ENCODE assay signal across 2 cellular contexts in the genomic region with DNA sequence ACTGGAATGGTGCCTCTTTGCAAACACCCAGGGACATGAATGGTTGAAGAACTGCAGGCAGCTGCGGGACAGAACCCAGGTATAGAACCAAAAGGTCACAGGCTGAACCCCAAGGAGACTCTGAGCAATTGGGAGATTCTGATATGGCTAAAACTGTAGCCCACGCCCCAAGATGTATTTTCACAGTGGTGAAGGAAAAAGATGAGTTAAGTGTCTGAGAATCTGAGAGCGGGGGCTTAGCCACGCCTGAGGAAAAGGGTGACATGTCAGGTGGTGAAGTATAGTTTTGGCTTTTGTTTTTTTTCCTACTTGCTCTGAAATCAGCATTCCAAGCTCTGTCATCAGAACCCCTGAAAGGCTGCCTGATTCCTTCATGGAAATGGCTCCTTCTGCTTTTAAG.
TF ChIP-seq lines count a peak whose summit lies in the region.

No MANE protein-coding gene starts in this region.

TF ChIP-seq in GM23338, 12 proteins besides CTCF, POLR2A, EP300 and RAD21 (continues in another document):
- TF ChIP-seq STAT1 (IDR thresholded peaks at IDR 0.05; ENCODE audit: unreplicated experiment) (no peak), EZH2 (IDR thresholded peaks at IDR 0.05; ENCODE audit: low read depth, unreplicated experiment) (no peak), EZH2phosphoT487 (IDR thresholded peaks at IDR 0.05; ENCODE audit: unreplicated experiment) (no peak), ZNF331 (CRISPR knock-in tag; IDR thresholded peaks at IDR 0.05; ENCODE audit: low read depth) (no peak), ZNF114 (CRISPR knock-in tag; IDR thresholded peaks at IDR 0.05) (no peak), POLR2AphosphoS5 (IDR thresholded peaks at IDR 0.05; ENCODE audit: low read depth) (no peak), CREB1 (CRISPR knock-in tag; IDR thresholded peaks at IDR 0.05; ENCODE audit: low read depth) (no peak)
- TF ChIP-seq, protein P1, sequence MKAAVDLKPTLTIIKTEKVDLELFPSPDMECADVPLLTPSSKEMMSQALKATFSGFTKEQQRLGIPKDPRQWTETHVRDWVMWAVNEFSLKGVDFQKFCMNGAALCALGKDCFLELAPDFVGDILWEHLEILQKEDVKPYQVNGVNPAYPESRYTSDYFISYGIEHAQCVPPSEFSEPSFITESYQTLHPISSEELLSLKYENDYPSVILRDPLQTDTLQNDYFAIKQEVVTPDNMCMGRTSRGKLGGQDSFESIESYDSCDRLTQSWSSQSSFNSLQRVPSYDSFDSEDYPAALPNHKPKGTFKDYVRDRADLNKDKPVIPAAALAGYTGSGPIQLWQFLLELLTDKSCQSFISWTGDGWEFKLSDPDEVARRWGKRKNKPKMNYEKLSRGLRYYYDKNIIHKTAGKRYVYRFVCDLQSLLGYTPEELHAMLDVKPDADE (IDR thresholded peaks at IDR 0.05): no peak
- TF ChIP-seq, protein P2, sequence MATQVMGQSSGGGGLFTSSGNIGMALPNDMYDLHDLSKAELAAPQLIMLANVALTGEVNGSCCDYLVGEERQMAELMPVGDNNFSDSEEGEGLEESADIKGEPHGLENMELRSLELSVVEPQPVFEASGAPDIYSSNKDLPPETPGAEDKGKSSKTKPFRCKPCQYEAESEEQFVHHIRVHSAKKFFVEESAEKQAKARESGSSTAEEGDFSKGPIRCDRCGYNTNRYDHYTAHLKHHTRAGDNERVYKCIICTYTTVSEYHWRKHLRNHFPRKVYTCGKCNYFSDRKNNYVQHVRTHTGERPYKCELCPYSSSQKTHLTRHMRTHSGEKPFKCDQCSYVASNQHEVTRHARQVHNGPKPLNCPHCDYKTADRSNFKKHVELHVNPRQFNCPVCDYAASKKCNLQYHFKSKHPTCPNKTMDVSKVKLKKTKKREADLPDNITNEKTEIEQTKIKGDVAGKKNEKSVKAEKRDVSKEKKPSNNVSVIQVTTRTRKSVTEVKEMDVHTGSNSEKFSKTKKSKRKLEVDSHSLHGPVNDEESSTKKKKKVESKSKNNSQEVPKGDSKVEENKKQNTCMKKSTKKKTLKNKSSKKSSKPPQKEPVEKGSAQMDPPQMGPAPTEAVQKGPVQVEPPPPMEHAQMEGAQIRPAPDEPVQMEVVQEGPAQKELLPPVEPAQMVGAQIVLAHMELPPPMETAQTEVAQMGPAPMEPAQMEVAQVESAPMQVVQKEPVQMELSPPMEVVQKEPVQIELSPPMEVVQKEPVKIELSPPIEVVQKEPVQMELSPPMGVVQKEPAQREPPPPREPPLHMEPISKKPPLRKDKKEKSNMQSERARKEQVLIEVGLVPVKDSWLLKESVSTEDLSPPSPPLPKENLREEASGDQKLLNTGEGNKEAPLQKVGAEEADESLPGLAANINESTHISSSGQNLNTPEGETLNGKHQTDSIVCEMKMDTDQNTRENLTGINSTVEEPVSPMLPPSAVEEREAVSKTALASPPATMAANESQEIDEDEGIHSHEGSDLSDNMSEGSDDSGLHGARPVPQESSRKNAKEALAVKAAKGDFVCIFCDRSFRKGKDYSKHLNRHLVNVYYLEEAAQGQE (IDR thresholded peaks at IDR 0.05; ENCODE audit: unreplicated experiment): no peak
- TF ChIP-seq, protein P3, sequence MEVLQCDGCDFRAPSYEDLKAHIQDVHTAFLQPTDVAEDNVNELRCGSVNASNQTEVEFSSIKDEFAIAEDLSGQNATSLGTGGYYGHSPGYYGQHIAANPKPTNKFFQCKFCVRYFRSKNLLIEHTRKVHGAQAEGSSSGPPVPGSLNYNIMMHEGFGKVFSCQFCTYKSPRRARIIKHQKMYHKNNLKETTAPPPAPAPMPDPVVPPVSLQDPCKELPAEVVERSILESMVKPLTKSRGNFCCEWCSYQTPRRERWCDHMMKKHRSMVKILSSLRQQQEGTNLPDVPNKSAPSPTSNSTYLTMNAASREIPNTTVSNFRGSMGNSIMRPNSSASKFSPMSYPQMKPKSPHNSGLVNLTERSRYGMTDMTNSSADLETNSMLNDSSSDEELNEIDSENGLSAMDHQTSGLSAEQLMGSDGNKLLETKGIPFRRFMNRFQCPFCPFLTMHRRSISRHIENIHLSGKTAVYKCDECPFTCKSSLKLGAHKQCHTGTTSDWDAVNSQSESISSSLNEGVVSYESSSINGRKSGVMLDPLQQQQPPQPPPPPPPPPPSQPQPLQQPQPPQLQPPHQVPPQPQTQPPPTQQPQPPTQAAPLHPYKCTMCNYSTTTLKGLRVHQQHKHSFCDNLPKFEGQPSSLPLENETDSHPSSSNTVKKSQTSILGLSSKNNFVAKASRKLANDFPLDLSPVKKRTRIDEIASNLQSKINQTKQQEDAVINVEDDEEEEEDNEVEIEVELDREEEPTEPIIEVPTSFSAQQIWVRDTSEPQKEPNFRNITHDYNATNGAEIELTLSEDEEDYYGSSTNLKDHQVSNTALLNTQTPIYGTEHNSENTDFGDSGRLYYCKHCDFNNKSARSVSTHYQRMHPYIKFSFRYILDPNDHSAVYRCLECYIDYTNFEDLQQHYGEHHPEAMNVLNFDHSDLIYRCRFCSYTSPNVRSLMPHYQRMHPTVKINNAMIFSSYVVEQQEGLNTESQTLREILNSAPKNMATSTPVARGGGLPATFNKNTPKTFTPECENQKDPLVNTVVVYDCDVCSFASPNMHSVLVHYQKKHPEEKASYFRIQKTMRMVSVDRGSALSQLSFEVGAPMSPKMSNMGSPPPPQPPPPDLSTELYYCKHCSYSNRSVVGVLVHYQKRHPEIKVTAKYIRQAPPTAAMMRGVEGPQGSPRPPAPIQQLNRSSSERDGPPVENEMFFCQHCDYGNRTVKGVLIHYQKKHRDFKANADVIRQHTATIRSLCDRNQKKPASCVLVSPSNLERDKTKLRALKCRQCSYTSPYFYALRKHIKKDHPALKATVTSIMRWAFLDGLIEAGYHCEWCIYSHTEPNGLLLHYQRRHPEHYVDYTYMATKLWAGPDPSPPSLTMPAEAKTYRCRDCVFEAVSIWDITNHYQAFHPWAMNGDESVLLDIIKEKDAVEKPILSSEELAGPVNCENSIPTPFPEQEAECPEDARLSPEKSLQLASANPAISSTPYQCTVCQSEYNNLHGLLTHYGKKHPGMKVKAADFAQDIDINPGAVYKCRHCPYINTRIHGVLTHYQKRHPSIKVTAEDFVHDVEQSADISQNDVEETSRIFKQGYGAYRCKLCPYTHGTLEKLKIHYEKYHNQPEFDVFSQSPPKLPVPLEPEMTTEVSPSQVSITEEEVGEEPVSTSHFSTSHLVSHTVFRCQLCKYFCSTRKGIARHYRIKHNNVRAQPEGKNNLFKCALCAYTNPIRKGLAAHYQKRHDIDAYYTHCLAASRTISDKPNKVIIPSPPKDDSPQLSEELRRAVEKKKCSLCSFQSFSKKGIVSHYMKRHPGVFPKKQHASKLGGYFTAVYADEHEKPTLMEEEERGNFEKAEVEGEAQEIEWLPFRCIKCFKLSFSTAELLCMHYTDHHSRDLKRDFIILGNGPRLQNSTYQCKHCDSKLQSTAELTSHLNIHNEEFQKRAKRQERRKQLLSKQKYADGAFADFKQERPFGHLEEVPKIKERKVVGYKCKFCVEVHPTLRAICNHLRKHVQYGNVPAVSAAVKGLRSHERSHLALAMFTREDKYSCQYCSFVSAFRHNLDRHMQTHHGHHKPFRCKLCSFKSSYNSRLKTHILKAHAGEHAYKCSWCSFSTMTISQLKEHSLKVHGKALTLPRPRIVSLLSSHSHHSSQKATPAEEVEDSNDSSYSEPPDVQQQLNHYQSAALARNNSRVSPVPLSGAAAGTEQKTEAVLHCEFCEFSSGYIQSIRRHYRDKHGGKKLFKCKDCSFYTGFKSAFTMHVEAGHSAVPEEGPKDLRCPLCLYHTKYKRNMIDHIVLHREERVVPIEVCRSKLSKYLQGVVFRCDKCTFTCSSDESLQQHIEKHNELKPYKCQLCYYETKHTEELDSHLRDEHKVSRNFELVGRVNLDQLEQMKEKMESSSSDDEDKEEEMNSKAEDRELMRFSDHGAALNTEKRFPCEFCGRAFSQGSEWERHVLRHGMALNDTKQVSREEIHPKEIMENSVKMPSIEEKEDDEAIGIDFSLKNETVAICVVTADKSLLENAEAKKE (CRISPR knock-in tag; IDR thresholded peaks at IDR 0.05): no peak

TF ChIP-seq in K562, 482 proteins besides CTCF, POLR2A, EP300 and RAD21 (continues in another document):
- TF ChIP-seq, protein P4, sequence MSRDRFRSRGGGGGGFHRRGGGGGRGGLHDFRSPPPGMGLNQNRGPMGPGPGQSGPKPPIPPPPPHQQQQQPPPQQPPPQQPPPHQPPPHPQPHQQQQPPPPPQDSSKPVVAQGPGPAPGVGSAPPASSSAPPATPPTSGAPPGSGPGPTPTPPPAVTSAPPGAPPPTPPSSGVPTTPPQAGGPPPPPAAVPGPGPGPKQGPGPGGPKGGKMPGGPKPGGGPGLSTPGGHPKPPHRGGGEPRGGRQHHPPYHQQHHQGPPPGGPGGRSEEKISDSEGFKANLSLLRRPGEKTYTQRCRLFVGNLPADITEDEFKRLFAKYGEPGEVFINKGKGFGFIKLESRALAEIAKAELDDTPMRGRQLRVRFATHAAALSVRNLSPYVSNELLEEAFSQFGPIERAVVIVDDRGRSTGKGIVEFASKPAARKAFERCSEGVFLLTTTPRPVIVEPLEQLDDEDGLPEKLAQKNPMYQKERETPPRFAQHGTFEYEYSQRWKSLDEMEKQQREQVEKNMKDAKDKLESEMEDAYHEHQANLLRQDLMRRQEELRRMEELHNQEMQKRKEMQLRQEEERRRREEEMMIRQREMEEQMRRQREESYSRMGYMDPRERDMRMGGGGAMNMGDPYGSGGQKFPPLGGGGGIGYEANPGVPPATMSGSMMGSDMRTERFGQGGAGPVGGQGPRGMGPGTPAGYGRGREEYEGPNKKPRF (IDR thresholded peaks at IDR 0.05; ENCODE audit: low read depth, low read length): no peak
- TF ChIP-seq FOS (IDR thresholded peaks at IDR 0.05; ENCODE audit: extremely low read depth, insufficient read length) (no peak), MCM2 (IDR thresholded peaks at IDR 0.05; ENCODE audit: low read depth) (no peak), HDAC8 (tag; IDR thresholded peaks at IDR 0.05) (no peak), ERF (CRISPR knock-in tag; IDR thresholded peaks at IDR 0.05) (no peak), ZNF830 (CRISPR knock-in tag; IDR thresholded peaks at IDR 0.05) (no peak), PPARD (CRISPR knock-in tag; IDR thresholded peaks at IDR 0.05) (no peak), ZKSCAN8 (CRISPR knock-in tag; IDR thresholded peaks at IDR 0.05) (no peak), STAT5B (CRISPR knock-in tag; IDR thresholded peaks at IDR 0.05) (no peak), ZNF699 (CRISPR knock-in tag; IDR thresholded peaks at IDR 0.05; ENCODE audit: insufficient replicate concordance) (no peak), PHTF2 (CRISPR knock-in tag; IDR thresholded peaks at IDR 0.05) (no peak), MAZ (CRISPR knock-in tag; conservative IDR thresholded peaks at IDR 0.05 in 1 of 2, IDR thresholded peaks at IDR 0.05 in 1 of 2) (no peak), SNRNP70 (optimal IDR thresholded peaks at IDR 0.05; ENCODE audit: low read depth, low read length) (no peak)
- TF ChIP-seq, protein P5, sequence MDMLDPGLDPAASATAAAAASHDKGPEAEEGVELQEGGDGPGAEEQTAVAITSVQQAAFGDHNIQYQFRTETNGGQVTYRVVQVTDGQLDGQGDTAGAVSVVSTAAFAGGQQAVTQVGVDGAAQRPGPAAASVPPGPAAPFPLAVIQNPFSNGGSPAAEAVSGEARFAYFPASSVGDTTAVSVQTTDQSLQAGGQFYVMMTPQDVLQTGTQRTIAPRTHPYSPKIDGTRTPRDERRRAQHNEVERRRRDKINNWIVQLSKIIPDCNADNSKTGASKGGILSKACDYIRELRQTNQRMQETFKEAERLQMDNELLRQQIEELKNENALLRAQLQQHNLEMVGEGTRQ (CRISPR knock-in tag; IDR thresholded peaks at IDR 0.05): no peak
- TF ChIP-seq, protein P6, sequence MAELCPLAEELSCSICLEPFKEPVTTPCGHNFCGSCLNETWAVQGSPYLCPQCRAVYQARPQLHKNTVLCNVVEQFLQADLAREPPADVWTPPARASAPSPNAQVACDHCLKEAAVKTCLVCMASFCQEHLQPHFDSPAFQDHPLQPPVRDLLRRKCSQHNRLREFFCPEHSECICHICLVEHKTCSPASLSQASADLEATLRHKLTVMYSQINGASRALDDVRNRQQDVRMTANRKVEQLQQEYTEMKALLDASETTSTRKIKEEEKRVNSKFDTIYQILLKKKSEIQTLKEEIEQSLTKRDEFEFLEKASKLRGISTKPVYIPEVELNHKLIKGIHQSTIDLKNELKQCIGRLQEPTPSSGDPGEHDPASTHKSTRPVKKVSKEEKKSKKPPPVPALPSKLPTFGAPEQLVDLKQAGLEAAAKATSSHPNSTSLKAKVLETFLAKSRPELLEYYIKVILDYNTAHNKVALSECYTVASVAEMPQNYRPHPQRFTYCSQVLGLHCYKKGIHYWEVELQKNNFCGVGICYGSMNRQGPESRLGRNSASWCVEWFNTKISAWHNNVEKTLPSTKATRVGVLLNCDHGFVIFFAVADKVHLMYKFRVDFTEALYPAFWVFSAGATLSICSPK (IDR thresholded peaks at IDR 0.05; ENCODE audit: borderline replicate concordance): no peak
- TF ChIP-seq, protein P7, sequence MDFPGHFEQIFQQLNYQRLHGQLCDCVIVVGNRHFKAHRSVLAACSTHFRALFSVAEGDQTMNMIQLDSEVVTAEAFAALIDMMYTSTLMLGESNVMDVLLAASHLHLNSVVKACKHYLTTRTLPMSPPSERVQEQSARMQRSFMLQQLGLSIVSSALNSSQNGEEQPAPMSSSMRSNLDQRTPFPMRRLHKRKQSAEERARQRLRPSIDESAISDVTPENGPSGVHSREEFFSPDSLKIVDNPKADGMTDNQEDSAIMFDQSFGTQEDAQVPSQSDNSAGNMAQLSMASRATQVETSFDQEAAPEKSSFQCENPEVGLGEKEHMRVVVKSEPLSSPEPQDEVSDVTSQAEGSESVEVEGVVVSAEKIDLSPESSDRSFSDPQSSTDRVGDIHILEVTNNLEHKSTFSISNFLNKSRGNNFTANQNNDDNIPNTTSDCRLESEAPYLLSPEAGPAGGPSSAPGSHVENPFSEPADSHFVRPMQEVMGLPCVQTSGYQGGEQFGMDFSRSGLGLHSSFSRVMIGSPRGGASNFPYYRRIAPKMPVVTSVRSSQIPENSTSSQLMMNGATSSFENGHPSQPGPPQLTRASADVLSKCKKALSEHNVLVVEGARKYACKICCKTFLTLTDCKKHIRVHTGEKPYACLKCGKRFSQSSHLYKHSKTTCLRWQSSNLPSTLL (IDR thresholded peaks at IDR 0.05): no peak
